ENCODE assay signal across 20 cellular contexts in genomic region chr20:63119451-63120285, GRCh38.
"Had no signal": no experiment of that assay in that cellular context is flagged by ENCODE, and none has a peak within 500 bp of the region (broad histone marks: within the 10 kb centered on the region; RNA-seq: fewer than 3 reads in every experiment).

No MANE protein-coding gene starts in this region.

- H3K9me3 ChIP-seq: body of pancreas, prostate gland had no signal

- H3K4me3 ChIP-seq: body of pancreas, lung, neural progenitor cell, prostate gland, tibial artery had no signal

- DNase-seq: activated B cell treated with CpG ODN at 0.5 μM for 24 hours; activated CD4-positive, alpha-beta T cell treated with anti-CD3 and anti-CD28 coated beads for 36 hours; activated CD4-positive, alpha-beta T cell treated with anti-CD3 and anti-CD28 coated beads, Interleukin-2, amount 50 U/mL, for 48 hours; activated CD8-positive, alpha-beta memory T cell treated with anti-CD3 and anti-CD28 coated beads, Interleukin-2, amount 50 U/mL, for 48 hours; activated naive CD4-positive, alpha-beta T cell treated with anti-CD3 and anti-CD28 coated beads, Interleukin-2, amount 50 U/mL, for 16 hours; activated naive CD8-positive, alpha-beta T cell treated with anti-CD3 and anti-CD28 coated beads, Interleukin-2, amount 50 U/mL, for 24 hours; activated T-cell treated with anti-CD3 and anti-CD28 coated beads, Interleukin-2, amount 50 U/mL, for 4 hours; body of pancreas; effector memory CD4-positive, alpha-beta T cell; foreskin keratinocyte; hippocampal formation; stimulated activated CD4-positive, alpha-beta T cell treated with anti-CD3 and anti-CD28 coated beads, Interleukin-12 subunit alpha, Interleukin-12 subunit beta, amount 100 ng/mL, for 4 hours; stimulated activated CD4-positive, alpha-beta T cell treated with anti-CD3 and anti-CD28 coated beads, Interleukin-4, amount 100 ng/mL, for 4 hours; T-helper 9 cell; tibial artery had no signal

- H3K4me3 Mint-ChIP-seq: activated B cell treated with CpG ODN at 0.5 μM for 24 hours; activated CD4-positive, alpha-beta T cell treated with anti-CD3 and anti-CD28 coated beads for 36 hours; activated naive CD8-positive, alpha-beta T cell treated with anti-CD3 and anti-CD28 coated beads, Interleukin-2, amount 50 U/mL, for 24 hours; activated T-cell treated with anti-CD3 and anti-CD28 coated beads, Interleukin-2, amount 50 U/mL, for 4 hours; naive thymus-derived CD8-positive, alpha-beta T cell; neural progenitor cell; stimulated activated naive CD8-positive, alpha-beta T cell treated with anti-CD3 and anti-CD28 coated beads, Interleukin-15, Interleukin-2, amounts not matched to agents 100 ng/mL and 50 ng/mL, for 24 hours had no signal

- H3K36me3 Mint-ChIP-seq: naive thymus-derived CD8-positive, alpha-beta T cell; neural progenitor cell had no signal

- H3K27ac ChIP-seq: body of pancreas, foreskin keratinocyte, neural progenitor cell, prostate gland, tibial artery had no signal

- H3K27ac Mint-ChIP-seq: activated B cell treated with CpG ODN at 0.5 μM for 24 hours; activated CD4-positive, alpha-beta T cell treated with anti-CD3 and anti-CD28 coated beads for 36 hours; activated naive CD8-positive, alpha-beta T cell treated with anti-CD3 and anti-CD28 coated beads, Interleukin-2, amount 50 U/mL, for 24 hours; neural progenitor cell; stimulated activated naive CD8-positive, alpha-beta T cell treated with anti-CD3 and anti-CD28 coated beads, Interleukin-15, Interleukin-2, amounts not matched to agents 100 ng/mL and 50 ng/mL, for 24 hours had no signal

- H3K9me3 Mint-ChIP-seq: activated B cell treated with CpG ODN at 0.5 μM for 24 hours; activated naive CD8-positive, alpha-beta T cell treated with anti-CD3 and anti-CD28 coated beads, Interleukin-2, amount 50 U/mL, for 24 hours; activated T-cell treated with anti-CD3 and anti-CD28 coated beads, Interleukin-2, amount 50 U/mL, for 4 hours; neural progenitor cell; stimulated activated naive CD8-positive, alpha-beta T cell treated with anti-CD3 and anti-CD28 coated beads, Interleukin-15, Interleukin-2, amounts not matched to agents 100 ng/mL and 50 ng/mL, for 24 hours had no signal

- H2AFZ ChIP-seq: neural progenitor cell had no signal

- H3K27me3 ChIP-seq: foreskin keratinocyte had no signal

- H3K4me2 ChIP-seq: neural progenitor cell had no signal

- H3K4me1 ChIP-seq: body of pancreas, foreskin keratinocyte, neural progenitor cell, prostate gland, tibial artery had no signal

- H3K4me1 Mint-ChIP-seq: activated B cell treated with CpG ODN at 0.5 μM for 24 hours; activated CD4-positive, alpha-beta T cell treated with anti-CD3 and anti-CD28 coated beads for 36 hours; activated naive CD8-positive, alpha-beta T cell treated with anti-CD3 and anti-CD28 coated beads, Interleukin-2, amount 50 U/mL, for 24 hours had no signal

- ATAC-seq: activated CD4-positive, alpha-beta T cell treated with anti-CD3 and anti-CD28 coated beads for 36 hours; activated naive CD8-positive, alpha-beta T cell treated with anti-CD3 and anti-CD28 coated beads, Interleukin-2, amount 50 U/mL, for 24 hours; activated T-cell treated with anti-CD3 and anti-CD28 coated beads, Interleukin-2, amount 50 U/mL, for 4 hours; body of pancreas; foreskin keratinocyte; naive thymus-derived CD8-positive, alpha-beta T cell had no signal

- H3K9ac ChIP-seq: neural progenitor cell had no signal

- H3K36me3 ChIP-seq: neural progenitor cell, prostate gland, tibial artery had no signal
